1 cellular context compared by ENCODE assay signal in the genomic region with DNA sequence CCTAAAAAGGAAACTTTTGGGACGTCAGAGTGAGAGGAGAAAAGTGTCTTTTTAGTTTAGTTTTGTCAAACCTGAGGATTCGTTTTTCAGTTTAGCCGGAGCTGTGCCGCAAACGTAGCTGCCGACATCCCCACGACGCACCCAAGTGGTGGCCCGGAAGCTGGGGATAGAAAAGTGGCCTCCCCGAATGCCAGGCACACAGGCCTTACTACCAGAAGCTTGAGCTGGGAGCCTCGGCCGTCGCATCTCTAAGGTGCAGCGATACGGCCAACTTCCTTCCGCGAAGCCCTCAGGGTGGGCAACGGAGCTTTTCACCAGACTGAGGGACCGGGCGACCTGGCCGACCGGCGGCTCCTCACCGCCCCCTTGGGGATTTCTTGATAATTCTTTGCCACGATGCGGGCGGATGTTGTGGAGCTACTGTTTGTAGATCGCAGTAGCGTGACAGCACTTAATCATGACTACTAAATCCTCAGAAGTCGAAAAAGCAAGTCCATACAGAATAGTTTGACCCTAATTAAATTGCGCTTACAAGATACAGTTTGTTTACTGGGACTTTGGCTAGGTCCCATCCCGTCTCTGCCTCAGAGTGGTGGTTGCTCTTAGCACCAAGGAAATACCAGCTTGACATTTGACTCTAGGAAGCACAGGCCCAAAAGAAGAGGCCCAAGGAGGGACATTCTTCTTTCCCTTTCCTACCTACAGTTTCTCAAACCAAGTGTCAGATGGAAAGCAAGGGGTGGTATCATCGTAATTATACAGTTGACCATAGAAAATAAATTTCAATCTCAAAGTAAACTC.
A peak's percentile ranks its signal among the peaks of the same experiment; 100 is the strongest.
TF ChIP-seq lines count a peak whose summit lies in the region.

No MANE protein-coding gene starts in this region.

TF ChIP-seq in GM12878, 131 proteins besides CTCF, POLR2A, EP300 and RAD21 (continued from another document and continues in another):
- TF ChIP-seq, protein P1, sequence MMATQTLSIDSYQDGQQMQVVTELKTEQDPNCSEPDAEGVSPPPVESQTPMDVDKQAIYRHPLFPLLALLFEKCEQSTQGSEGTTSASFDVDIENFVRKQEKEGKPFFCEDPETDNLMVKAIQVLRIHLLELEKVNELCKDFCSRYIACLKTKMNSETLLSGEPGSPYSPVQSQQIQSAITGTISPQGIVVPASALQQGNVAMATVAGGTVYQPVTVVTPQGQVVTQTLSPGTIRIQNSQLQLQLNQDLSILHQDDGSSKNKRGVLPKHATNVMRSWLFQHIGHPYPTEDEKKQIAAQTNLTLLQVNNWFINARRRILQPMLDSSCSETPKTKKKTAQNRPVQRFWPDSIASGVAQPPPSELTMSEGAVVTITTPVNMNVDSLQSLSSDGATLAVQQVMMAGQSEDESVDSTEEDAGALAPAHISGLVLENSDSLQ (IDR thresholded peaks at IDR 0.05), result peak; percentile 13; the same call in 1 of the 2 replicates
- no peak for TF ChIP-seq RUNX3 (IDR thresholded peaks at IDR 0.05; ENCODE audit: low read length)
- TF ChIP-seq ESRRA (IDR thresholded peaks at IDR 0.05; ENCODE audit: low read length), result no peak
- peak; percentile 21; the same call in 1 of the 2 replicates for TF ChIP-seq TAF1 (IDR thresholded peaks at IDR 0.05; ENCODE audit: borderline replicate concordance, low read depth, low read length)
- TF ChIP-seq NR2C2 (IDR thresholded peaks at IDR 0.05; ENCODE audit: borderline replicate concordance, control insufficient read depth, insufficient read length, low read depth), result no peak
- no peak for TF ChIP-seq KLF5 (IDR thresholded peaks at IDR 0.05; ENCODE audit: partially characterized antibody)
- peak; percentile 67 for TF ChIP-seq GATAD2B (conservative IDR thresholded peaks at IDR 0.05; ENCODE audit: low read depth)
- no peak for TF ChIP-seq SUZ12 (IDR thresholded peaks at IDR 0.05; ENCODE audit: unreplicated experiment)
- TF ChIP-seq NR2C1 (IDR thresholded peaks at IDR 0.05), result no peak; the same call in 1 of the 2 replicates
- TF ChIP-seq, protein P2, sequence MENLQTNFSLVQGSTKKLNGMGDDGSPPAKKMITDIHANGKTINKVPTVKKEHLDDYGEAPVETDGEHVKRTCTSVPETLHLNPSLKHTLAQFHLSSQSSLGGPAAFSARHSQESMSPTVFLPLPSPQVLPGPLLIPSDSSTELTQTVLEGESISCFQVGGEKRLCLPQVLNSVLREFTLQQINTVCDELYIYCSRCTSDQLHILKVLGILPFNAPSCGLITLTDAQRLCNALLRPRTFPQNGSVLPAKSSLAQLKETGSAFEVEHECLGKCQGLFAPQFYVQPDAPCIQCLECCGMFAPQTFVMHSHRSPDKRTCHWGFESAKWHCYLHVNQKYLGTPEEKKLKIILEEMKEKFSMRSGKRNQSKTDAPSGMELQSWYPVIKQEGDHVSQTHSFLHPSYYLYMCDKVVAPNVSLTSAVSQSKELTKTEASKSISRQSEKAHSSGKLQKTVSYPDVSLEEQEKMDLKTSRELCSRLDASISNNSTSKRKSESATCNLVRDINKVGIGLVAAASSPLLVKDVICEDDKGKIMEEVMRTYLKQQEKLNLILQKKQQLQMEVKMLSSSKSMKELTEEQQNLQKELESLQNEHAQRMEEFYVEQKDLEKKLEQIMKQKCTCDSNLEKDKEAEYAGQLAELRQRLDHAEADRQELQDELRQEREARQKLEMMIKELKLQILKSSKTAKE (IDR thresholded peaks at IDR 0.05; ENCODE audit: low read depth, poor library complexity, severe bottlenecking), result peak; percentile 70
- TF ChIP-seq ZNF274 (IDR thresholded peaks at IDR 0.05; ENCODE audit: insufficient read depth, insufficient read length), result no peak
- TF ChIP-seq SUPT20H (IDR thresholded peaks at IDR 0.05; ENCODE audit: borderline replicate concordance, control insufficient read depth, low read depth, low read length), result no peak
- no peak; the same call in 1 of the 2 replicates for TF ChIP-seq EED (IDR thresholded peaks at IDR 0.05; ENCODE audit: low read depth)
- peak; percentile 89 for TF ChIP-seq BACH1 (IDR thresholded peaks at IDR 0.05; ENCODE audit: borderline replicate concordance)
- no peak for TF ChIP-seq PAX5 (IDR thresholded peaks at IDR 0.05; ENCODE audit: borderline replicate concordance, low read depth, low read length)
- no peak for TF ChIP-seq NFYA (IDR thresholded peaks at IDR 0.05; ENCODE audit: borderline replicate concordance, low read depth, low read length)
- TF ChIP-seq, protein P3, sequence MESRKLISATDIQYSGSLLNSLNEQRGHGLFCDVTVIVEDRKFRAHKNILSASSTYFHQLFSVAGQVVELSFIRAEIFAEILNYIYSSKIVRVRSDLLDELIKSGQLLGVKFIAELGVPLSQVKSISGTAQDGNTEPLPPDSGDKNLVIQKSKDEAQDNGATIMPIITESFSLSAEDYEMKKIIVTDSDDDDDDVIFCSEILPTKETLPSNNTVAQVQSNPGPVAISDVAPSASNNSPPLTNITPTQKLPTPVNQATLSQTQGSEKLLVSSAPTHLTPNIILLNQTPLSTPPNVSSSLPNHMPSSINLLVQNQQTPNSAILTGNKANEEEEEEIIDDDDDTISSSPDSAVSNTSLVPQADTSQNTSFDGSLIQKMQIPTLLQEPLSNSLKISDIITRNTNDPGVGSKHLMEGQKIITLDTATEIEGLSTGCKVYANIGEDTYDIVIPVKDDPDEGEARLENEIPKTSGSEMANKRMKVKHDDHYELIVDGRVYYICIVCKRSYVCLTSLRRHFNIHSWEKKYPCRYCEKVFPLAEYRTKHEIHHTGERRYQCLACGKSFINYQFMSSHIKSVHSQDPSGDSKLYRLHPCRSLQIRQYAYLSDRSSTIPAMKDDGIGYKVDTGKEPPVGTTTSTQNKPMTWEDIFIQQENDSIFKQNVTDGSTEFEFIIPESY (IDR thresholded peaks at IDR 0.05), result 0 out of 2 replicates have a peak, but pooled peaks have one; percentile 8
- no peak for TF ChIP-seq DPF2 (IDR thresholded peaks at IDR 0.05)
- TF ChIP-seq BRCA1 (IDR thresholded peaks at IDR 0.05; ENCODE audit: low read depth, low read length), result no peak
- no peak for TF ChIP-seq WRNIP1 (IDR thresholded peaks at IDR 0.05; ENCODE audit: borderline replicate concordance, low read depth, low read length)
- TF ChIP-seq POLR2AphosphoS5 (IDR thresholded peaks at IDR 0.05; ENCODE audit: low read length), result peak; percentile 58; the same call in 1 of the 2 replicates
- no peak; the same call in 1 of the 2 replicates for TF ChIP-seq SPI1 (IDR thresholded peaks at IDR 0.05; ENCODE audit: borderline replicate concordance, insufficient read depth, low read depth, low read length)
- TF ChIP-seq HDGF (IDR thresholded peaks at IDR 0.05), result no peak; the same call in 1 of the 2 replicates
- TF ChIP-seq SREBF1 (IDR thresholded peaks at IDR 0.05; ENCODE audit: low read length), result no peak
- TF ChIP-seq SMC3 (IDR thresholded peaks at IDR 0.05; ENCODE audit: borderline replicate concordance, low read length), result no peak; the same call in 1 of the 2 replicates
- peak; percentile 50; the same call in 1 of the 2 replicates for TF ChIP-seq GABPA (IDR thresholded peaks at IDR 0.05; ENCODE audit: low read depth)
- TF ChIP-seq TARDBP (IDR thresholded peaks at IDR 0.05; ENCODE audit: borderline replicate concordance), result 0 out of 2 replicates have a peak, but pooled peaks have one; percentile 22
- TF ChIP-seq SREBF2 (IDR thresholded peaks at IDR 0.05; ENCODE audit: low read length), result no peak
- TF ChIP-seq, protein P4, sequence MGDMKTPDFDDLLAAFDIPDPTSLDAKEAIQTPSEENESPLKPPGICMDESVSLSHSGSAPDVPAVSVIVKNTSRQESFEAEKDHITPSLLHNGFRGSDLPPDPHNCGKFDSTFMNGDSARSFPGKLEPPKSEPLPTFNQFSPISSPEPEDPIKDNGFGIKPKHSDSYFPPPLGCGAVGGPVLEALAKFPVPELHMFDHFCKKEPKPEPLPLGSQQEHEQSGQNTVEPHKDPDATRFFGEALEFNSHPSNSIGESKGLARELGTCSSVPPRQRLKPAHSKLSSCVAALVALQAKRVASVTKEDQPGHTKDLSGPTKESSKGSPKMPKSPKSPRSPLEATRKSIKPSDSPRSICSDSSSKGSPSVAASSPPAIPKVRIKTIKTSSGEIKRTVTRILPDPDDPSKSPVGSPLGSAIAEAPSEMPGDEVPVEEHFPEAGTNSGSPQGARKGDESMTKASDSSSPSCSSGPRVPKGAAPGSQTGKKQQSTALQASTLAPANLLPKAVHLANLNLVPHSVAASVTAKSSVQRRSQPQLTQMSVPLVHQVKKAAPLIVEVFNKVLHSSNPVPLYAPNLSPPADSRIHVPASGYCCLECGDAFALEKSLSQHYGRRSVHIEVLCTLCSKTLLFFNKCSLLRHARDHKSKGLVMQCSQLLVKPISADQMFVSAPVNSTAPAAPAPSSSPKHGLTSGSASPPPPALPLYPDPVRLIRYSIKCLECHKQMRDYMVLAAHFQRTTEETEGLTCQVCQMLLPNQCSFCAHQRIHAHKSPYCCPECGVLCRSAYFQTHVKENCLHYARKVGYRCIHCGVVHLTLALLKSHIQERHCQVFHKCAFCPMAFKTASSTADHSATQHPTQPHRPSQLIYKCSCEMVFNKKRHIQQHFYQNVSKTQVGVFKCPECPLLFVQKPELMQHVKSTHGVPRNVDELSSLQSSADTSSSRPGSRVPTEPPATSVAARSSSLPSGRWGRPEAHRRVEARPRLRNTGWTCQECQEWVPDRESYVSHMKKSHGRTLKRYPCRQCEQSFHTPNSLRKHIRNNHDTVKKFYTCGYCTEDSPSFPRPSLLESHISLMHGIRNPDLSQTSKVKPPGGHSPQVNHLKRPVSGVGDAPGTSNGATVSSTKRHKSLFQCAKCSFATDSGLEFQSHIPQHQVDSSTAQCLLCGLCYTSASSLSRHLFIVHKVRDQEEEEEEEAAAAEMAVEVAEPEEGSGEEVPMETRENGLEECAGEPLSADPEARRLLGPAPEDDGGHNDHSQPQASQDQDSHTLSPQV (IDR thresholded peaks at IDR 0.05), result no peak
- TF ChIP-seq, protein P5, sequence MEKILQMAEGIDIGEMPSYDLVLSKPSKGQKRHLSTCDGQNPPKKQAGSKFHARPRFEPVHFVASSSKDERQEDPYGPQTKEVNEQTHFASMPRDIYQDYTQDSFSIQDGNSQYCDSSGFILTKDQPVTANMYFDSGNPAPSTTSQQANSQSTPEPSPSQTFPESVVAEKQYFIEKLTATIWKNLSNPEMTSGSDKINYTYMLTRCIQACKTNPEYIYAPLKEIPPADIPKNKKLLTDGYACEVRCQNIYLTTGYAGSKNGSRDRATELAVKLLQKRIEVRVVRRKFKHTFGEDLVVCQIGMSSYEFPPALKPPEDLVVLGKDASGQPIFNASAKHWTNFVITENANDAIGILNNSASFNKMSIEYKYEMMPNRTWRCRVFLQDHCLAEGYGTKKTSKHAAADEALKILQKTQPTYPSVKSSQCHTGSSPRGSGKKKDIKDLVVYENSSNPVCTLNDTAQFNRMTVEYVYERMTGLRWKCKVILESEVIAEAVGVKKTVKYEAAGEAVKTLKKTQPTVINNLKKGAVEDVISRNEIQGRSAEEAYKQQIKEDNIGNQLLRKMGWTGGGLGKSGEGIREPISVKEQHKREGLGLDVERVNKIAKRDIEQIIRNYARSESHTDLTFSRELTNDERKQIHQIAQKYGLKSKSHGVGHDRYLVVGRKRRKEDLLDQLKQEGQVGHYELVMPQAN (conservative IDR thresholded peaks at IDR 0.05), result no peak; the same call in 1 of the 2 replicates
- peak; percentile 92 for TF ChIP-seq NBN (IDR thresholded peaks at IDR 0.05)
- TF ChIP-seq RB1 (IDR thresholded peaks at IDR 0.05; ENCODE audit: borderline replicate concordance), result peak; percentile 74; the same call in 1 of the 2 replicates
- TF ChIP-seq, protein P6, sequence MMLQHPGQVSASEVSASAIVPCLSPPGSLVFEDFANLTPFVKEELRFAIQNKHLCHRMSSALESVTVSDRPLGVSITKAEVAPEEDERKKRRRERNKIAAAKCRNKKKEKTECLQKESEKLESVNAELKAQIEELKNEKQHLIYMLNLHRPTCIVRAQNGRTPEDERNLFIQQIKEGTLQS (IDR thresholded peaks at IDR 0.05; ENCODE audit: borderline replicate concordance, extremely low read depth, low read depth, low read length), result no peak
- peak; percentile 37; the same call in 1 of the 2 replicates for TF ChIP-seq CHD2 (IDR thresholded peaks at IDR 0.05; ENCODE audit: borderline replicate concordance, low read depth, low read length)
- 0 out of 2 replicates have a peak, but pooled peaks have one; percentile 34 for TF ChIP-seq FOXM1 (IDR thresholded peaks at IDR 0.05; ENCODE audit: low read depth, low read length)
- no peak for TF ChIP-seq RAD51 (IDR thresholded peaks at IDR 0.05)
- no peak for TF ChIP-seq SRF (IDR thresholded peaks at IDR 0.05; ENCODE audit: low read depth in 2 of 2, low read length in 2 of 2)
- TF ChIP-seq HCFC1 (IDR thresholded peaks at IDR 0.05; ENCODE audit: low read length), result no peak
- TF ChIP-seq RFX5 (IDR thresholded peaks at IDR 0.05; ENCODE audit: low read depth, low read length), result no peak
- TF ChIP-seq HDAC2 (IDR thresholded peaks at IDR 0.05), result no peak
- peak; percentile 65; the same call in 1 of the 3 replicates for TF ChIP-seq POU2F2 (IDR thresholded peaks at IDR 0.05; ENCODE audit: borderline replicate concordance, low read depth, low read length)
- no peak; the same call in 1 of the 2 replicates for TF ChIP-seq TCF7 (IDR thresholded peaks at IDR 0.05; ENCODE audit: borderline replicate concordance)
- TF ChIP-seq, protein P7, sequence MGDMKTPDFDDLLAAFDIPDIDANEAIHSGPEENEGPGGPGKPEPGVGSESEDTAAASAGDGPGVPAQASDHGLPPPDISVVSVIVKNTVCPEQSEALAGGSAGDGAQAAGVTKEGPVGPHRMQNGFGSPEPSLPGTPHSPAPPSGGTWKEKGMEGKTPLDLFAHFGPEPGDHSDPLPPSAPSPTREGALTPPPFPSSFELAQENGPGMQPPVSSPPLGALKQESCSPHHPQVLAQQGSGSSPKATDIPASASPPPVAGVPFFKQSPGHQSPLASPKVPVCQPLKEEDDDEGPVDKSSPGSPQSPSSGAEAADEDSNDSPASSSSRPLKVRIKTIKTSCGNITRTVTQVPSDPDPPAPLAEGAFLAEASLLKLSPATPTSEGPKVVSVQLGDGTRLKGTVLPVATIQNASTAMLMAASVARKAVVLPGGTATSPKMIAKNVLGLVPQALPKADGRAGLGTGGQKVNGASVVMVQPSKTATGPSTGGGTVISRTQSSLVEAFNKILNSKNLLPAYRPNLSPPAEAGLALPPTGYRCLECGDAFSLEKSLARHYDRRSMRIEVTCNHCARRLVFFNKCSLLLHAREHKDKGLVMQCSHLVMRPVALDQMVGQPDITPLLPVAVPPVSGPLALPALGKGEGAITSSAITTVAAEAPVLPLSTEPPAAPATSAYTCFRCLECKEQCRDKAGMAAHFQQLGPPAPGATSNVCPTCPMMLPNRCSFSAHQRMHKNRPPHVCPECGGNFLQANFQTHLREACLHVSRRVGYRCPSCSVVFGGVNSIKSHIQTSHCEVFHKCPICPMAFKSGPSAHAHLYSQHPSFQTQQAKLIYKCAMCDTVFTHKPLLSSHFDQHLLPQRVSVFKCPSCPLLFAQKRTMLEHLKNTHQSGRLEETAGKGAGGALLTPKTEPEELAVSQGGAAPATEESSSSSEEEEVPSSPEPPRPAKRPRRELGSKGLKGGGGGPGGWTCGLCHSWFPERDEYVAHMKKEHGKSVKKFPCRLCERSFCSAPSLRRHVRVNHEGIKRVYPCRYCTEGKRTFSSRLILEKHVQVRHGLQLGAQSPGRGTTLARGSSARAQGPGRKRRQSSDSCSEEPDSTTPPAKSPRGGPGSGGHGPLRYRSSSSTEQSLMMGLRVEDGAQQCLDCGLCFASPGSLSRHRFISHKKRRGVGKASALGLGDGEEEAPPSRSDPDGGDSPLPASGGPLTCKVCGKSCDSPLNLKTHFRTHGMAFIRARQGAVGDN (IDR thresholded peaks at IDR 0.05), result peak; percentile 47; the same call in 1 of the 2 replicates
- TF ChIP-seq RELA (IDR thresholded peaks at IDR 0.05; ENCODE audit: borderline replicate concordance, partially characterized antibody), result no peak
- no peak for TF ChIP-seq JUND (IDR thresholded peaks at IDR 0.05; ENCODE audit: low read depth, low read length)
- no peak for TF ChIP-seq ZNF384 (IDR thresholded peaks at IDR 0.05; ENCODE audit: borderline replicate concordance, low read depth, low read length)
- TF ChIP-seq LARP7 (IDR thresholded peaks at IDR 0.05), result no peak
